In the genomic region with DNA sequence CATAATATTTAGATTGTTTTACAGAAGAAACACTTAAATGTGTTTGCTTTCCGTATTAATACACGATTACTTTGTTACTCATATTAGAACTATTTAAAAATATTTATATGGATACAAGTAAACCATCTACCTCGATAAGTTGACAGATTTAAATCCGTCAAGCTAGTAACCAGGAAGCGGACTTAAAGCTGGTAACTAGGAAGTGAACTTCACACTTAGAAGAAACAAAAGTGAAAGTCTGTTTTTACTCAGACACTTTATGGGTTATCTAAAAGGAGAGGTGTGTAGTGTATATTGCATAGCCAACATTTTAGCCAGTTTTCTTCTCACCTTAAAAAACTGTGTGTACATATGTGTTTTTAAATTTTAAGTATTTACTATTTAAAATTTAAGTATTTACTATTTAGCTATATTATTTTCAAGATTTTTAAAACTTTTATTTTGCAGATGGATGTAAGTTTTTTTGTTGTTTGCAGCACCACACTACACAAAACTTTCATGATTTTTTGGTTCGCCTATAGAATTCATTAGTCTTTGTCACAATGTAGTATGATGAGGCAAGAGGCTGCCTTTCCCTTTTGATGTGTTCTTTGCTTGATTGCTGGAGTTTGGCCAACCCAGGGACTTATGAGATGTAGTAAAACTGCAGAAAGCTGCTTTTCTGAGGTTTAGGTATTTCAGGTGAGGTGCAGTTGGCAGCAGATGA, we compare ENCODE assay signal across 8 cellular contexts. TPM values are rescaled to one million over a fixed set of nuclear protein-coding genes. Genes with fewer than 3 reads are reported as not detected.
DNase-seq lines count a peak whose midpoint lies in the region; ATAC-seq and TF ChIP-seq lines count a peak whose summit lies in the region.

No MANE protein-coding gene starts in this region.

- H3K36me3 Mint-ChIP-seq in activated CD4-positive, alpha-beta memory T cell treated with anti-CD3 and anti-CD28 coated beads, Interleukin-2, amount 10 ng/mL, durations not matched to agents 7 days and 5 days (ENCODE audit: low read depth), result peaks cover 19% of the 10 kb centered on the region

- peaks cover 9% of the 10 kb centered on the region for H3K27me3 ChIP-seq in iPS-18a (ENCODE audit: control insufficient read depth, insufficient read depth, low read length)
- H3K27me3 ChIP-seq in suprapubic skin, result no peaks in the 10 kb centered on the region

- peak overlapping the region; percentile 94 for H3K9ac ChIP-seq in iPS-18a (ENCODE audit: low read length)

- TF ChIP-seq POLR2A in suprapubic skin (IDR thresholded peaks at IDR 0.05), result no peak

- H3K4me1 Mint-ChIP-seq in activated CD4-positive, alpha-beta memory T cell treated with anti-CD3 and anti-CD28 coated beads, Interleukin-2, amount 10 ng/mL, durations not matched to agents 7 days and 5 days, result peaks cover 47% of the 10 kb centered on the region

- ATAC-seq in GM21786 (IDR thresholded peaks at IDR 0.05; ENCODE audit: unreplicated experiment), result peak; percentile 53

- H3K36me3 ChIP-seq in iPS-18a (ENCODE audit: control insufficient read depth, low read depth, low read length) (no peaks in the 10 kb centered on the region), suprapubic skin (no peaks in the 10 kb centered on the region)

- H3K4me1 ChIP-seq in iPS-18a (ENCODE audit: control insufficient read depth, low read depth, low read length), result peaks cover 30% of the 10 kb centered on the region
- H3K4me1 ChIP-seq in suprapubic skin, result peaks cover 52% of the 10 kb centered on the region

- H3K4me3 Mint-ChIP-seq in activated CD4-positive, alpha-beta memory T cell treated with anti-CD3 and anti-CD28 coated beads, Interleukin-2, amount 10 ng/mL, durations not matched to agents 7 days and 5 days, result peak overlapping the region; percentile 94

- CTCF ChIA-PET in activated CD4-positive, alpha-beta memory T cell treated with anti-CD3 and anti-CD28 coated beads, Interleukin-2, amount 10 ng/mL, durations not matched to agents 7 days and 5 days (lab: Charles Lee), result no interaction called here

- POLR2A ChIA-PET in activated CD4-positive, alpha-beta memory T cell treated with anti-CD3 and anti-CD28 coated beads, Interleukin-2, amount 10 ng/mL, durations not matched to agents 7 days and 5 days (lab: Charles Lee), result interaction anchor here (1.3 kb wide), 1 partner anchor 51 kb away, joined by 3 read pairs; no protein-coding TSS in a partner anchor

- H3K9me3 Mint-ChIP-seq in activated CD4-positive, alpha-beta memory T cell treated with anti-CD3 and anti-CD28 coated beads, Interleukin-2, amount 10 ng/mL, durations not matched to agents 7 days and 5 days, result no peaks in the 10 kb centered on the region

- no peaks in the 10 kb centered on the region for H3K9me3 ChIP-seq in iPS-18a (ENCODE audit: control insufficient read depth, low read depth, low read length)
- no peaks in the 10 kb centered on the region for H3K9me3 ChIP-seq in suprapubic skin

- TF ChIP-seq CTCF in suprapubic skin (IDR thresholded peaks at IDR 0.05), result no peak

- H3K27ac Mint-ChIP-seq in activated CD4-positive, alpha-beta memory T cell treated with anti-CD3 and anti-CD28 coated beads, Interleukin-2, amount 10 ng/mL, durations not matched to agents 7 days and 5 days, result peak overlapping the region; percentile 93

- H3K4me3 ChIP-seq in Jurkat, Clone E6-1 (ENCODE audit: low read length), result peak overlapping the region; percentile 48
- H3K4me3 ChIP-seq in iPS-18a (ENCODE audit: low read length), result peak overlapping the region; percentile 98
- peak overlapping the region; percentile 93 for H3K4me3 ChIP-seq in suprapubic skin

- DNase-seq in NCI-H2171 (lab: John Stamatoyannopoulos, UW) (peak; percentile 3), NCI-H2171 treated with DMSO at 0.1 percent for 48 hours (lab: John Stamatoyannopoulos, UW) (no peak), suprapubic skin (ENCODE audit: low spot score in 2 of 2) (no peak), NCI-H2227 (lab: John Stamatoyannopoulos, UW; ENCODE audit: unreplicated experiment) (no peak)
- DNase-seq in Jurkat, Clone E6-1 (ENCODE audit: low read depth, low spot score), result peak; percentile 77
- DNase-seq in activated CD4-positive, alpha-beta memory T cell treated with anti-CD3 and anti-CD28 coated beads, Interleukin-2, amount 10 ng/mL, durations not matched to agents 7 days and 5 days, result no peak

- H3K27me3 Mint-ChIP-seq in activated CD4-positive, alpha-beta memory T cell treated with anti-CD3 and anti-CD28 coated beads, Interleukin-2, amount 10 ng/mL, durations not matched to agents 7 days and 5 days, result peaks cover 7% of the 10 kb centered on the region

- H3K27ac ChIP-seq in iPS-18a (ENCODE audit: low read length) (no peak overlapping the region), suprapubic skin (no peak overlapping the region)

- WGBS in suprapubic skin, result 17% methylated on average over 6 of the region's 6 CpGs

- no peak for TF ChIP-seq EP300 in suprapubic skin (IDR thresholded peaks at IDR 0.05)

RNA-seq across cellular contexts. Expression of gene USP25, which starts 2.7 kb away (rescaled TPM):
- 27.3 TPM for polyA plus RNA-seq in Jurkat, Clone E6-1 (2012; ENCODE audit: insufficient read depth, insufficient read length)
- total RNA-seq in activated CD4-positive, alpha-beta memory T cell treated with anti-CD3 and anti-CD28 coated beads, Interleukin-2, amount 10 ng/mL, durations not matched to agents 7 days and 5 days, result 10 to 100 TPM; 53.5 to 61.0 TPM
- 10 to 100 TPM; 32.3 to 44.3 (median 33.4) TPM for total RNA-seq in suprapubic skin

Comparison
In these comparisons a context has a peak if more than half of its experiments do, and no peak if none do; other contexts are left out.
1. DNase-seq: peak in NCI-H2171 (single experiment) and Jurkat, Clone E6-1 (single experiment); none in NCI-H2171 treated with DMSO at 0.1 percent for 48 hours (single experiment), activated CD4-positive, alpha-beta memory T cell treated with anti-CD3 and anti-CD28 coated beads, Interleukin-2, amount 10 ng/mL, durations not matched to agents 7 days and 5 days (single experiment), suprapubic skin (0 of 2) and NCI-H2227 (single experiment).
2. H3K4me3 ChIP-seq: peak in every context shown above with its lines; median percentile 98 in iPS-18a; 93 in suprapubic skin; 48 in Jurkat, Clone E6-1.